In genomic region chr7:23474098-23474828, GRCh38 we compare ENCODE assay signal across 1 cellular context.
TF ChIP-seq lines count a peak whose summit lies in the region.

No MANE protein-coding gene starts in this region.

TF ChIP-seq in IMR-90, 13 proteins besides CTCF, POLR2A, EP300 and RAD21 (continued from another document):
- no peak for TF ChIP-seq SMC3 (IDR thresholded peaks at IDR 0.05; ENCODE audit: low read depth, low read length)
- no peak for TF ChIP-seq CHD1 (IDR thresholded peaks at IDR 0.05; ENCODE audit: low read depth, low read length)
- peak; percentile 56; the same call in 1 of the 2 replicates for TF ChIP-seq BHLHE40 (IDR thresholded peaks at IDR 0.05; ENCODE audit: low read depth, low read length)
- peak; percentile 97 for TF ChIP-seq CEBPB (IDR thresholded peaks at IDR 0.05; ENCODE audit: low read depth, low read length)
- peak; percentile 98 for TF ChIP-seq MXI1 (IDR thresholded peaks at IDR 0.05; ENCODE audit: borderline replicate concordance, low read depth, low read length)
